ENCODE assay signal across 8 cellular contexts in the genomic region with DNA sequence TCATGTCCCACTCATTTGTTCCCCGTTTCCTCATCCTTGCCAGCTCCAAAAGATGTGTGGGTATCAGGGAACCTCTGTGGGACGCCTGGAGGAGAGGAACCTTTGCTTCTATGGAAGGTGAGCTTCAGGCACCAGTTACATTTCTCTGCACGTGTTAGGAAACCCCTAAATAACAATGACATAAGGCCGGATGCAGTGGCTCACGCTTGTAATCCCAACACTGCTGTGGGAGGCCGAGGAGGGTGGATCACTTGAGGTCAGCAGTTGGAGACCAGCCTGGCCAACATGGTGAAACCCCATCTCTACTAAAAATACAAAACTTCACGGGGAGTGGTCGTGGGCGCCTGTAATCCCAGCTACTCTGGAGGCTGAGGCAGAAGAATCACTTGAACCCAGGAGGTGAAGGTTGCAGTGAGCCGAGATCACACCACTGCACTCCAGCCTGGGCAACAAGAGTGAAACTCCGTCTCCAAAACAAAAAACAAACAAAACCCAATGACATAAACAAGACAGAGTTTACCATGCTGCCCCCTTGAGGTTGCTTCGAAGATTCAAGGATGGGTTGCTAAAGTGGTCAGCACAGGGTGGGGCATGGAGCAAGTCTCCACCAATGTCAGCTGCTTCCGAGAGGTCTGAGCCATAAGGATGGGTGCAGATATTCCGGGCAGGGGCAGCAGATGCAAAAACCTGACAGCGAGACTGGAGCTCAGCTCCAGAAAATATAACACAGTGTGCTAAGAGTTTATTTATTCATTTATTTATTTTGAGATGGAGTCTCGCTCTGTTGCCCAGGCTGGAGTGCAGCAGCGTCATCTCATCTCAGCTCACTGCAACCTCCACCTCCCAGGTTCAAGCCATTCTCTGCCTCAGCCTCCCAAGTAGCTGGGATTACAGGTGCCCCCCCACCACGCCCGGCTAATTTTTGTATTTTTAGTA. TPM values are rescaled to one million over a fixed set of nuclear protein-coding genes. Genes with fewer than 3 reads are reported as not detected.
DNase-seq lines count a peak whose midpoint lies in the region; ATAC-seq, FAIRE-seq and TF ChIP-seq lines count a peak whose summit lies in the region.
"Not testable (repeated sequence)": the region's sequence is repeated elsewhere in the genome, so short reads cannot be mapped to it uniquely, and the experiment has no call there.

No MANE protein-coding gene starts in this region.

- intact Hi-C loops in right lobe of liver (cut with DNase I) = loop anchor here in 1 of 2 donors (10.0 kb wide), 1 partner anchor 158 kb away; no protein-coding TSS in a partner anchor

- not testable (repeated sequence) for H3K9me3 Mint-ChIP-seq in activated naive CD4-positive, alpha-beta T cell treated with anti-CD3 and anti-CD28 coated beads, Interleukin-2, amount 50 U/mL, for 72 hours

- not testable (repeated sequence) for H3K36me3 Mint-ChIP-seq in activated naive CD4-positive, alpha-beta T cell treated with anti-CD3 and anti-CD28 coated beads, Interleukin-2, amount 50 U/mL, for 72 hours

- not testable (repeated sequence) for DNase-seq in GM19239 (ENCODE audit: insufficient read length, low spot score); right lobe of liver
- DNase-seq in NCI-H1105 (lab: John Stamatoyannopoulos, UW) (peak; percentile 23), SK-N-DZ (ENCODE audit: low spot score) (peak; percentile 63), fibroblast of gingiva (ENCODE audit: low read depth) (peak; percentile 75), smooth muscle cell of the brain vasculature (ENCODE audit: low read depth, low spot score) (peak; percentile 32)
- peak in 1 of 2 donors; percentile 35 for DNase-seq in activated naive CD4-positive, alpha-beta T cell treated with anti-CD3 and anti-CD28 coated beads, Interleukin-2, amount 50 U/mL, for 72 hours (ENCODE audit: low spot score in 2 of 2)

- not testable (repeated sequence) for H3K27ac ChIP-seq in C4-2B, right lobe of liver

- H3K4me3 ChIP-seq in right lobe of liver = not testable (repeated sequence)

- TF ChIP-seq POLR2A in right lobe of liver (IDR thresholded peaks at IDR 0.05) = not testable (repeated sequence)

- H3K27me3 ChIP-seq in right lobe of liver = not testable (repeated sequence)

- not testable (repeated sequence) for H3K36me3 ChIP-seq in right lobe of liver

- peak overlapping the region; percentile 35 to 62 for H3K27ac Mint-ChIP-seq in activated naive CD4-positive, alpha-beta T cell treated with anti-CD3 and anti-CD28 coated beads, Interleukin-2, amount 50 U/mL, for 72 hours

- H3K9me3 ChIP-seq in right lobe of liver = not testable (repeated sequence)

- peak in 1 of 2 donors; percentile 68 for ATAC-seq in activated naive CD4-positive, alpha-beta T cell treated with anti-CD3 and anti-CD28 coated beads, Interleukin-2, amount 50 U/mL, for 72 hours
- peak; percentile 82 to 92 (median 87) for ATAC-seq in right lobe of liver

- peak; percentile 71 for TF ChIP-seq CTCF in C4-2B (conservative IDR thresholded peaks at IDR 0.05)
- TF ChIP-seq CTCF in right lobe of liver (IDR thresholded peaks at IDR 0.05) = peak; percentile 46 to 63 (median 54)

- FAIRE-seq in GM19239 (lab: Jason Lieb, UNC) = peak; percentile 93

- H3K4me1 ChIP-seq in right lobe of liver = not testable (repeated sequence)

- 59% methylated on average over 8 of the region's 19 CpGs for WGBS in right lobe of liver (ENCODE audit: insufficient coverage, low coverage, low lambda C conversion rate, missing lambda C conversion rate)

RNA-seq across cellular contexts. Expression of a gene that starts 11.4 kb away (rescaled TPM):
- polyA plus RNA-seq in SK-N-DZ (2014; cell fraction: cytosol; rRNA removed) = 0.37 and 1.1 TPM in 2 replicates
- 0.46 and 1.4 TPM in 2 replicates for polyA plus RNA-seq in SK-N-DZ (2014; cell fraction: nucleus; rRNA removed)
- total RNA-seq in activated naive CD4-positive, alpha-beta T cell treated with anti-CD3 and anti-CD28 coated beads, Interleukin-2, amount 50 U/mL, for 72 hours = 10 to 100 TPM; 59.6 to 68.0 TPM
- total RNA-seq in right lobe of liver = 1 to 10 TPM; 1.1 to 3.0 (median 1.5) TPM

RNA-seq across cellular contexts. Expression of a gene that starts 15.0 kb away (rescaled TPM):
- not detected in 2 replicates for polyA plus RNA-seq in SK-N-DZ (2014; cell fraction: cytosol; rRNA removed)
- not detected in 2 replicates for polyA plus RNA-seq in SK-N-DZ (2014; cell fraction: nucleus; rRNA removed)
- not detected for total RNA-seq in activated naive CD4-positive, alpha-beta T cell treated with anti-CD3 and anti-CD28 coated beads, Interleukin-2, amount 50 U/mL, for 72 hours
- not detected for total RNA-seq in right lobe of liver

RNA-seq across cellular contexts. Expression of a gene that starts 18.9 kb away (rescaled TPM):
- 1.8 TPM in 1 of 2 replicates, not detected in the other for polyA plus RNA-seq in SK-N-DZ (2014; cell fraction: cytosol; rRNA removed)
- 0.82 and 0.93 TPM in 2 replicates for polyA plus RNA-seq in SK-N-DZ (2014; cell fraction: nucleus; rRNA removed)
- total RNA-seq in activated naive CD4-positive, alpha-beta T cell treated with anti-CD3 and anti-CD28 coated beads, Interleukin-2, amount 50 U/mL, for 72 hours = not detected
- 10 to 100 TPM in 4 of 6 experiments, 1 to 10 TPM in 2; 5.3 to 33.9 (median 17.0) TPM for total RNA-seq in right lobe of liver

RNA-seq across cellular contexts. Expression of a gene that starts 29.6 kb away (rescaled TPM):
- polyA plus RNA-seq in SK-N-DZ (2014; cell fraction: cytosol; rRNA removed) = 1.3 and 2.7 TPM in 2 replicates
- polyA plus RNA-seq in SK-N-DZ (2014; cell fraction: nucleus; rRNA removed) = 2.3 and 3.9 TPM in 2 replicates
- 1 to 10 TPM; 1.2 to 4.2 TPM for total RNA-seq in activated naive CD4-positive, alpha-beta T cell treated with anti-CD3 and anti-CD28 coated beads, Interleukin-2, amount 50 U/mL, for 72 hours
- 10 to 100 TPM in 1 of 6 experiments, 1 to 10 TPM in 5; 3.6 to 12.0 (median 6.1) TPM for total RNA-seq in right lobe of liver

RNA-seq across cellular contexts. Expression of a gene that starts 36.8 kb away (rescaled TPM):
- 1.2 and 1.7 TPM in 2 replicates for polyA plus RNA-seq in SK-N-DZ (2014; cell fraction: cytosol; rRNA removed)
- 2.5 and 5.6 TPM in 2 replicates for polyA plus RNA-seq in SK-N-DZ (2014; cell fraction: nucleus; rRNA removed)
- total RNA-seq in activated naive CD4-positive, alpha-beta T cell treated with anti-CD3 and anti-CD28 coated beads, Interleukin-2, amount 50 U/mL, for 72 hours = 10 to 100 TPM in 1 of 2 donors, 1 to 10 TPM in 1; 9.7 to 14.5 TPM
- 1 to 10 TPM; 2.5 to 9.3 (median 5.7) TPM for total RNA-seq in right lobe of liver

Comparison
In these comparisons a context has a peak if more than half of its experiments do, and no peak if none do; other contexts are left out.
1. RNA of a gene that starts 11.4 kb away (total RNA-seq): 59.6 to 68.0 TPM in activated naive CD4-positive, alpha-beta T cell treated with anti-CD3 and anti-CD28 coated beads, Interleukin-2, amount 50 U/mL, for 72 hours; 1.1 to 3.0 TPM in right lobe of liver; every median in the first group is over 10 times any median in the second.
2. RNA of a gene that starts 18.9 kb away (total RNA-seq): 5.3 to 33.9 TPM in right lobe of liver; not detected in activated naive CD4-positive, alpha-beta T cell treated with anti-CD3 and anti-CD28 coated beads, Interleukin-2, amount 50 U/mL, for 72 hours; every median in the first group is over 4 times any median in the second.